ENCODE assay signal across 10 cellular contexts in genomic region chr7:32299133-32299702, GRCh38.
DNase-seq lines count a peak whose midpoint lies in the region; ATAC-seq, FAIRE-seq and TF ChIP-seq lines count a peak whose summit lies in the region.
"Had no signal": no experiment of that assay in that cellular context is flagged by ENCODE, and none has a peak within 500 bp of the region (broad histone marks: within the 10 kb centered on the region; RNA-seq: fewer than 3 reads in every experiment).

No MANE protein-coding gene starts in this region.

- no peak for TF ChIP-seq CTCF in mesothelial cell of epicardium (IDR thresholded peaks at IDR 0.05; ENCODE audit: unreplicated experiment)

- ATAC-seq in HG02798 (IDR thresholded peaks at IDR 0.05; ENCODE audit: poor library complexity, unreplicated experiment), result no peak

- no peak for DNase-seq in activated naive CD4-positive, alpha-beta T cell treated with anti-CD3 and anti-CD28 coated beads for 36 hours
- DNase-seq in activated naive CD4-positive, alpha-beta T cell (lab: John Stamatoyannopoulos, UW), result no peak
- DNase-seq in ecto neural progenitor cell (ENCODE audit: low spot score) (peak; percentile 54), mesothelial cell of epicardium (ENCODE audit: low spot score in 2 of 2, unreplicated experiment in 2 of 2) (no peak), urothelium cell line (ENCODE audit: low spot score) (peak; percentile 61), CD1c-positive myeloid dendritic cell (ENCODE audit: extremely low spot score) (no peak), middle frontal gyrus (ENCODE audit: extremely low spot score, low spot score) (no peak)
- DNase-seq: SHP77 treated with DMSO at 0.1 percent for 48 hours; stimulated activated CD4-positive, alpha-beta T cell treated with anti-CD3 and anti-CD28 coated beads, Interleukin-2, amount 100 ng/mL, for 24 hours had no signal

- no peaks in the 10 kb centered on the region for H3K36me3 Mint-ChIP-seq in activated naive CD4-positive, alpha-beta T cell treated with anti-CD3 and anti-CD28 coated beads for 36 hours (ENCODE audit: low read depth)
- H3K36me3 Mint-ChIP-seq in mesothelial cell of epicardium, result no peaks in the 10 kb centered on the region

- H3K27ac Mint-ChIP-seq in activated naive CD4-positive, alpha-beta T cell treated with anti-CD3 and anti-CD28 coated beads for 36 hours, result no peak overlapping the region
- no peak overlapping the region for H3K27ac Mint-ChIP-seq in mesothelial cell of epicardium

- CTCF ChIA-PET in activated naive CD4-positive, alpha-beta T cell treated with anti-CD3 and anti-CD28 coated beads for 36 hours (lab: Charles Lee), result no interaction called here

- peak; percentile 63 for FAIRE-seq in urothelium cell line (lab: Jason Lieb, UNC)

- peaks cover 8% of the 10 kb centered on the region for H3K4me1 Mint-ChIP-seq in activated naive CD4-positive, alpha-beta T cell treated with anti-CD3 and anti-CD28 coated beads for 36 hours (ENCODE audit: low read depth)
- H3K4me1 Mint-ChIP-seq in mesothelial cell of epicardium, result peaks cover 11% of the 10 kb centered on the region

- peak overlapping the region; percentile 5 for H3K4me3 Mint-ChIP-seq in activated naive CD4-positive, alpha-beta T cell treated with anti-CD3 and anti-CD28 coated beads for 36 hours
- H3K4me3 Mint-ChIP-seq in mesothelial cell of epicardium, result peak overlapping the region; percentile 75

- H3K9me3 Mint-ChIP-seq in activated naive CD4-positive, alpha-beta T cell treated with anti-CD3 and anti-CD28 coated beads for 36 hours, result no peaks in the 10 kb centered on the region
- no peaks in the 10 kb centered on the region for H3K9me3 Mint-ChIP-seq in mesothelial cell of epicardium

- peaks cover 27% of the 10 kb centered on the region for H3K27me3 Mint-ChIP-seq in activated naive CD4-positive, alpha-beta T cell treated with anti-CD3 and anti-CD28 coated beads for 36 hours (ENCODE audit: low read depth)
- H3K27me3 Mint-ChIP-seq in mesothelial cell of epicardium (ENCODE audit: low read depth), result peaks cover 90% of the 10 kb centered on the region

- intact Hi-C loops in activated naive CD4-positive, alpha-beta T cell treated with anti-CD3 and anti-CD28 coated beads for 36 hours (cut with micrococcal nuclease), result no loop called here

Comparison
In these comparisons a context has a peak if more than half of its experiments do, and no peak if none do; other contexts are left out.
1. DNase-seq: peak in ecto neural progenitor cell (single experiment) and urothelium cell line (single experiment); none in activated naive CD4-positive, alpha-beta T cell treated with anti-CD3 and anti-CD28 coated beads for 36 hours (single experiment), activated naive CD4-positive, alpha-beta T cell (0 of 4), mesothelial cell of epicardium (0 of 2), CD1c-positive myeloid dendritic cell (single experiment) and middle frontal gyrus (single experiment).